In genomic region chr3:195268608-195269309, GRCh38 we compare ENCODE assay signal across 15 cellular contexts. TPM values are rescaled to one million over a fixed set of nuclear protein-coding genes. Genes with fewer than 3 reads are reported as not detected.
A peak's percentile ranks its signal among the peaks of the same experiment; 100 is the strongest.
DNase-seq lines count a peak whose midpoint lies in the region; ATAC-seq, FAIRE-seq and TF ChIP-seq lines count a peak whose summit lies in the region.
"Had no signal": no experiment of that assay in that cellular context is flagged by ENCODE, and none has a peak within 500 bp of the region (broad histone marks: within the 10 kb centered on the region; RNA-seq: fewer than 3 reads in every experiment).

No MANE protein-coding gene starts in this region.

- H3K36me3 Mint-ChIP-seq in activated T-cell treated with anti-CD3 and anti-CD28 coated beads, Interleukin-2, amount 50 U/mL, for 24 hours (ENCODE audit: low read depth) = peaks cover 42% of the 10 kb centered on the region
- H3K36me3 Mint-ChIP-seq in progenitor cell of endocrine pancreas (ENCODE audit: insufficient read depth) = peaks cover 8% of the 10 kb centered on the region

- no peak overlapping the region for H2AFZ ChIP-seq in OCI-LY3 (ENCODE audit: low read depth, low read length)
- H2AFZ ChIP-seq in H1 (ENCODE audit: low read length) = no peak overlapping the region
- H2AFZ ChIP-seq: parathyroid adenoma had no signal

- DNase-seq in activated T-cell treated with anti-CD3 and anti-CD28 coated beads, Interleukin-2, amount 50 U/mL, for 24 hours = no peak
- DNase-seq in activated T-cell treated with anti-CD3 and anti-CD28 coated beads, Interleukin-2, amount 50 U/mL, for 1 hour = no peak
- DNase-seq in H1 (ENCODE audit: low read depth in 1 of 2, low spot score in 2 of 2) = no peak
- no peak for DNase-seq in progenitor cell of endocrine pancreas (ENCODE audit: low spot score, unreplicated experiment)
- no peak for DNase-seq in thyroid gland
- DNase-seq in NCI-H446 treated with DMSO at 0.1 percent for 48 hours (lab: John Stamatoyannopoulos, UW) = no peak
- DNase-seq: GOT3; hypothalamus; stimulated activated CD4-positive, alpha-beta T cell treated with anti-CD3 and anti-CD28 coated beads, Interleukin-15, amount 100 ng/mL, for 24 hours had no signal

- H3K4me2 ChIP-seq in OCI-LY3 (ENCODE audit: low read length) (peak overlapping the region; percentile 91), H1 (ENCODE audit: insufficient read depth in 1 of 2, low read depth in 2 of 2, low read length in 2 of 2) (peak overlapping the region; percentile 80 to 87; a peak in 2 of 4 replicates)

- no peaks in the 10 kb centered on the region for H3K9me3 Mint-ChIP-seq in activated T-cell treated with anti-CD3 and anti-CD28 coated beads, Interleukin-2, amount 50 U/mL, for 24 hours
- H3K9me3 Mint-ChIP-seq in progenitor cell of endocrine pancreas (ENCODE audit: low read depth) = no peaks in the 10 kb centered on the region

- H2BK12ac ChIP-seq in H1 (ENCODE audit: low read depth, low read length) = no peak overlapping the region

- no peak for ATAC-seq in GM18907 (IDR thresholded peaks at IDR 0.05; ENCODE audit: unreplicated experiment)

- no peak for TF ChIP-seq EP300 in H1 (IDR thresholded peaks at IDR 0.05; ENCODE audit: borderline replicate concordance in 1 of 2, low read depth in 2 of 2, low read length in 2 of 2)

- POLR2A ChIA-PET in H1 (lab: Charles Lee; ENCODE audit: partially characterized antibody) = interaction anchor here (3.4 kb wide), 1 partner anchor 7 kb away, joined by 30 read pairs; no protein-coding TSS in a partner anchor

- H3K27ac Mint-ChIP-seq in activated T-cell treated with anti-CD3 and anti-CD28 coated beads, Interleukin-2, amount 50 U/mL, for 24 hours = no peak overlapping the region
- no peak overlapping the region for H3K27ac Mint-ChIP-seq in progenitor cell of endocrine pancreas

- no peak overlapping the region for H4K91ac ChIP-seq in H1 (replicated peaks; ENCODE audit: insufficient read length, low read length)

- peaks cover 45% of the 10 kb centered on the region for H3K79me2 ChIP-seq in OCI-LY3 (ENCODE audit: low read length)
- H3K79me2 ChIP-seq in H1 (ENCODE audit: control insufficient read depth in 1 of 2, insufficient read depth in 2 of 2, low read length in 2 of 2) = peaks cover 16 to 64% of the 10 kb centered on the region in 2 experiments

- H2BK15ac ChIP-seq in H1 (ENCODE audit: low read length) = no peak overlapping the region

- H3K79me1 ChIP-seq in H1 (ENCODE audit: low read depth, low read length) = peaks cover 34% of the 10 kb centered on the region

- H2BK120ac ChIP-seq in H1 (replicated peaks; ENCODE audit: low read depth, low read length) = no peak overlapping the region

- FAIRE-seq in H1 (lab: Jason Lieb, UNC) = no peak
- FAIRE-seq: TTC549 had no signal

- TF ChIP-seq POLR2A in H1 (IDR thresholded peaks at IDR 0.05; ENCODE audit: control extremely low read depth in 1 of 2, low read depth in 2 of 2, low read length in 2 of 2) = no peak
- no peak for TF ChIP-seq POLR2A in thyroid gland (IDR thresholded peaks at IDR 0.05)

- peaks cover 13% of the 10 kb centered on the region for H4K20me1 ChIP-seq in OCI-LY3 (ENCODE audit: insufficient read depth, low read length)
- peaks cover 18 to 33% of the 10 kb centered on the region in 2 experiments for H4K20me1 ChIP-seq in H1 (replicated peaks in 1 of 2; ENCODE audit: control insufficient read depth in 1 of 2, insufficient read depth in 2 of 2, low read length in 2 of 2)

- no peak overlapping the region for H3K27ac ChIP-seq in OCI-LY3 (ENCODE audit: low read length)
- H3K27ac ChIP-seq in H1 (ENCODE audit: low read depth, low read length) = no peak overlapping the region
- H3K27ac ChIP-seq in thyroid gland = no peak overlapping the region
- H3K27ac ChIP-seq: cardiac muscle cell, epithelial cell of prostate, parathyroid adenoma had no signal

- H3K56ac ChIP-seq in H1 (replicated peaks; ENCODE audit: insufficient read length, low read depth, low read length) = no peak overlapping the region

- CTCF ChIA-PET in H1 (lab: Charles Lee; ENCODE audit: partially characterized antibody) = interaction anchor here (0.7 to 6.0 kb wide), 9 partner anchors 7 to 486 kb away, joined by 3 to 65 read pairs (median 8); no protein-coding TSS in a partner anchor

- peak overlapping the region; percentile 1 for H3K4me3 Mint-ChIP-seq in activated T-cell treated with anti-CD3 and anti-CD28 coated beads, Interleukin-2, amount 50 U/mL, for 24 hours
- peak overlapping the region; percentile 79 for H3K4me3 Mint-ChIP-seq in progenitor cell of endocrine pancreas (ENCODE audit: low read depth)

- no peak for TF ChIP-seq RAD21 in H1 (IDR thresholded peaks at IDR 0.05 in 1 of 2, conservative IDR thresholded peaks at IDR 0.05 in 1 of 2; ENCODE audit: low read depth in 2 of 2, low read length in 2 of 2)

- H3K9me3 ChIP-seq in OCI-LY3 (ENCODE audit: insufficient read depth, low read length) = no peaks in the 10 kb centered on the region
- no peaks in the 10 kb centered on the region for H3K9me3 ChIP-seq in H1 (ENCODE audit: insufficient read depth in 2 of 2, low read depth in 1 of 2, low read length in 1 of 2)
- no peaks in the 10 kb centered on the region for H3K9me3 ChIP-seq in thyroid gland

- H3K4me1 Mint-ChIP-seq in activated T-cell treated with anti-CD3 and anti-CD28 coated beads, Interleukin-2, amount 50 U/mL, for 24 hours (ENCODE audit: low read depth) = peaks cover 33% of the 10 kb centered on the region
- peaks cover 12% of the 10 kb centered on the region for H3K4me1 Mint-ChIP-seq in progenitor cell of endocrine pancreas (ENCODE audit: low read depth)

- no peak overlapping the region for H2BK5ac ChIP-seq in H1 (ENCODE audit: low read depth, low read length)

- H3K27me3 Mint-ChIP-seq in activated T-cell treated with anti-CD3 and anti-CD28 coated beads, Interleukin-2, amount 50 U/mL, for 24 hours = no peaks in the 10 kb centered on the region
- H3K27me3 Mint-ChIP-seq in progenitor cell of endocrine pancreas = no peaks in the 10 kb centered on the region

- H3K9ac ChIP-seq in OCI-LY3 (ENCODE audit: low read length) (no peak overlapping the region), H1 (replicated peaks in 1 of 4; ENCODE audit: extremely low read depth in 1 of 4, low read depth in 3 of 4, low read length in 3 of 4) (no peak overlapping the region)
- H3K9ac ChIP-seq: parathyroid adenoma had no signal

- no peak overlapping the region; the same call in 1 of the 2 replicates for H4K8ac ChIP-seq in H1 (ENCODE audit: extremely low read depth, insufficient read depth, low read length)

- intact Hi-C loops in thyroid gland (cut with DNase I) = no loop called here

- H2AK5ac ChIP-seq in H1 (ENCODE audit: low read depth, low read length) = no peak overlapping the region

- H3K4me3 ChIP-seq in OCI-LY3 (ENCODE audit: low read length) = no peak overlapping the region
- H3K4me3 ChIP-seq in H1 (ENCODE audit: extremely low read depth in 1 of 4, insufficient read depth in 2 of 4, low read depth in 3 of 4, low read length in 4 of 4) = no peak overlapping the region
- no peak overlapping the region for H3K4me3 ChIP-seq in thyroid gland (replicated peaks in 1 of 3)
- H3K4me3 ChIP-seq: cardiac muscle cell had no signal

- WGBS in H1 (ENCODE audit: extremely low coverage in 1 of 2, insufficient coverage in 1 of 2, insufficient read length in 1 of 2, insufficient replicate concordance in 2 of 2, low coverage in 1 of 2, low lambda C conversion rate in 2 of 2, missing lambda C conversion rate in 1 of 2), 2 experiments = 81% methylated on average over 10 of the region's 10 CpGs; no CpG with 5 or more reads in 1 of the 2 experiments
- 94 to 96% methylated on average over 10 of the region's 10 CpGs for WGBS in thyroid gland, 2 donors

- no peak overlapping the region for H4K5ac ChIP-seq in H1 (ENCODE audit: insufficient read length, low read depth, low read length)

- H3K4ac ChIP-seq in H1 (replicated peaks; ENCODE audit: insufficient read length, low read depth, low read length) = no peak overlapping the region

- no peak overlapping the region for H3K14ac ChIP-seq in H1 (ENCODE audit: insufficient read length)

- H2BK20ac ChIP-seq in H1 (ENCODE audit: low read length) = no peak overlapping the region

- H3K36me3 ChIP-seq in OCI-LY3 (replicated peaks; ENCODE audit: low read depth, low read length) (peaks cover 3% of the 10 kb centered on the region), H1 (ENCODE audit: control insufficient read depth in 2 of 4, insufficient read depth in 4 of 4, low read length in 3 of 4) (peaks cover 2 to 14% (median 5%) of the 10 kb centered on the region in 4 experiments; a peak in 5 of 8 replicates), thyroid gland (no peaks in the 10 kb centered on the region)
- H3K36me3 ChIP-seq: cardiac muscle cell had no signal

- no peak overlapping the region for H3K23ac ChIP-seq in H1 (ENCODE audit: insufficient read length)

- no peak overlapping the region for H3K18ac ChIP-seq in H1 (ENCODE audit: extremely low read depth, low read length)

- peaks cover 23% of the 10 kb centered on the region for H3K4me1 ChIP-seq in OCI-LY3 (ENCODE audit: low read length)
- peaks cover 0 to 9% (median 7%) of the 10 kb centered on the region in 4 experiments; a peak in 5 of 7 replicates for H3K4me1 ChIP-seq in H1 (replicated peaks in 1 of 4; ENCODE audit: control insufficient read depth in 3 of 4, insufficient read depth in 4 of 4, low read length in 3 of 4)
- H3K4me1 ChIP-seq in thyroid gland = peaks cover 15 to 17% of the 10 kb centered on the region in 2 donors

- H3K27me3 ChIP-seq in OCI-LY3 (ENCODE audit: low read depth, low read length) (no peaks in the 10 kb centered on the region), H1 (replicated peaks in 1 of 4; ENCODE audit: control insufficient read depth in 3 of 4, extremely low read depth in 1 of 4, insufficient read depth in 3 of 4, low read length in 3 of 4) (no peaks in the 10 kb centered on the region), thyroid gland (no peaks in the 10 kb centered on the region)
- H3K27me3 ChIP-seq: cardiac muscle cell had no signal

- peaks cover 5% of the 10 kb centered on the region for H3K23me2 ChIP-seq in H1 (ENCODE audit: low read depth, low read length)

- no peak for TF ChIP-seq CTCF in OCI-LY3 (IDR thresholded peaks at IDR 0.05; ENCODE audit: low read depth, low read length)
- TF ChIP-seq CTCF in H1 (IDR thresholded peaks at IDR 0.05; ENCODE audit: control extremely low read depth in 1 of 3, insufficient read depth in 1 of 3, low read depth in 1 of 3, low read length in 3 of 3) = no peak
- no peak for TF ChIP-seq CTCF in progenitor cell of endocrine pancreas (IDR thresholded peaks at IDR 0.05; ENCODE audit: unreplicated experiment)
- no peak for TF ChIP-seq CTCF in thyroid gland (IDR thresholded peaks at IDR 0.05)

RNA-seq across cellular contexts. Expression of gene XXYLT1, which starts 2.2 kb away (rescaled TPM):
- 23.8 and 24.5 TPM in 2 replicates for total RNA-seq in H1 (2021; fragmentation: NEBNext Ultra II Directional; extraction: Animal tissue kit (Norgen Biotek cat#: 25700))
- 18.9 and 20.2 TPM in 2 replicates for polyA plus RNA-seq in H1 (2011; rRNA removed)
- 21.1 TPM for polyA plus RNA-seq in H1 (2011; cell fraction: cytosol; rRNA removed)
- polyA plus RNA-seq in H1 (2011; cell fraction: nucleus; rRNA removed) = 14.9 TPM
- polyA plus RNA-seq in H1 (2012, experiment 1 of 2) = 19.3 to 20.5 TPM (median 20.0 TPM) in 4 replicates
- polyA plus RNA-seq in H1 (2012, experiment 2 of 2) = 25.8 TPM
- polyA plus RNA-seq in H1 (2013, experiment 1 of 2) = 29.3 TPM
- 32.6 TPM for polyA plus RNA-seq in H1 (2013, experiment 2 of 2)
- 15.2 and 16.2 TPM in 2 replicates for polyA minus RNA-seq in H1 (2011; rRNA and poly(A)+ RNA removed)
- 22.8 TPM for polyA minus RNA-seq in H1 (2011; cell fraction: cytosol; rRNA and poly(A)+ RNA removed)
- 31.3 TPM for polyA minus RNA-seq in H1 (2011; cell fraction: nucleus; rRNA and poly(A)+ RNA removed)
- total RNA-seq in progenitor cell of endocrine pancreas = 23.7 and 25.4 TPM in 2 replicates
- total RNA-seq in thyroid gland = 10 to 100 TPM in 3 of 4 donors, 1 to 10 TPM in 1; 9.8 to 14.6 (median 13.9) TPM
